ENCODE assay signal across 1 cellular context in the genomic region with DNA sequence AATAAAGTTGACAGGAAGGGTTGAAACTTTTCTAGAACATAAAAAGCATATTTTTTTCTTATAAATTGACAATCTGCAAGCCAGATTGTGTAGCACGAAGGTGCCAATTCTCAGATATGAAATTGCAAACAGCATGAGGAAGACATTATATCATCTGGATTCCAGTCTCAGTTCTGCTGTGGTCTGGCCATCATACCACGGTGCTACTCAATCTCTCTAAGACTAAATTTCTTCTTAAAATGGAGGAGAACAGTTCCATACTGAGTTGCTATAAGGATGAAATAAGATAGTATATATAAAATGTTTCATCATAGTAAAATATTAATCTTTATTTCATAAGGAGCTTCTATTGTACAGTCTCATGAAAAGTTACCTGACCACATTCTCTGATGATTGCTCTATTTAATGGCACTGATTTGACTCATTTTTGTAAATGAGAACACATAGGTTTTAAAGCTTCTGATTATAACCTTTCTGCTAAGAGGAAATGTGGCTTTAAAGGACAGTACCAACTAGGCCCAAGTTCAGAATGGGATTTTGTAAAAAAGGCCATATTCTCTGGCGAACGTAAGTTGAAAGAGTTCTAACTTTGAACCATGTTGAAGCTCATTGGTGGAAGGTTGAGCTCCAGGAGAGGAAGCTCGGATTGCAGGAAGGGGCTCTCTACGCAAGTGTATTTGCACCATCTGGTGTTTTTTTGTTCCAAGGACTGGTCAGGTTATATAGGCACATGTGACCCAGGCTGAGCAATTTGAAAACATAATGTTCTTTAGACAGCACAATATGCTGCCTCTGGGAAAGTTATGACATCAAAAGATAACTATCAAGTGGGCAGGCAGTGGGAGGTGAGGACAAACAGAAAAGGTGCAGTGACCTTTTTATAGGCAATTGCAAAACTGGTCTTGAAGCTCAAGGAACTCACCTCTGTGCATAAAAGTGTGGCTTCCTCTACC.
TF ChIP-seq lines count a peak whose summit lies in the region.

No MANE protein-coding gene starts in this region.

TF ChIP-seq in IMR-90, 13 proteins besides CTCF, POLR2A, EP300 and RAD21 (continued from another document):
- no peak for TF ChIP-seq USF2 (IDR thresholded peaks at IDR 0.05; ENCODE audit: low read depth, low read length)
- TF ChIP-seq BHLHE40 (IDR thresholded peaks at IDR 0.05; ENCODE audit: low read depth, low read length) = no peak
- TF ChIP-seq MAFK (IDR thresholded peaks at IDR 0.05; ENCODE audit: low read depth, low read length) = no peak
- TF ChIP-seq FOS (IDR thresholded peaks at IDR 0.05; ENCODE audit: low read depth, low read length) = no peak
- no peak for TF ChIP-seq MXI1 (IDR thresholded peaks at IDR 0.05; ENCODE audit: borderline replicate concordance, low read depth, low read length)
- TF ChIP-seq CHD1 (IDR thresholded peaks at IDR 0.05; ENCODE audit: low read depth, low read length) = no peak
- no peak for TF ChIP-seq RFX5 (IDR thresholded peaks at IDR 0.05; ENCODE audit: low read depth, low read length)
- no peak for TF ChIP-seq MAZ (IDR thresholded peaks at IDR 0.05; ENCODE audit: borderline replicate concordance, low read depth, low read length)
- no peak for TF ChIP-seq CEBPB (IDR thresholded peaks at IDR 0.05; ENCODE audit: low read depth, low read length)
- TF ChIP-seq, protein P1, sequence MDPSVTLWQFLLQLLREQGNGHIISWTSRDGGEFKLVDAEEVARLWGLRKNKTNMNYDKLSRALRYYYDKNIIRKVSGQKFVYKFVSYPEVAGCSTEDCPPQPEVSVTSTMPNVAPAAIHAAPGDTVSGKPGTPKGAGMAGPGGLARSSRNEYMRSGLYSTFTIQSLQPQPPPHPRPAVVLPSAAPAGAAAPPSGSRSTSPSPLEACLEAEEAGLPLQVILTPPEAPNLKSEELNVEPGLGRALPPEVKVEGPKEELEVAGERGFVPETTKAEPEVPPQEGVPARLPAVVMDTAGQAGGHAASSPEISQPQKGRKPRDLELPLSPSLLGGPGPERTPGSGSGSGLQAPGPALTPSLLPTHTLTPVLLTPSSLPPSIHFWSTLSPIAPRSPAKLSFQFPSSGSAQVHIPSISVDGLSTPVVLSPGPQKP (IDR thresholded peaks at IDR 0.05; ENCODE audit: borderline replicate concordance, low read depth, low read length) = no peak
